Comparison of ENCODE assay signal across 8 cellular contexts in the genomic region with DNA sequence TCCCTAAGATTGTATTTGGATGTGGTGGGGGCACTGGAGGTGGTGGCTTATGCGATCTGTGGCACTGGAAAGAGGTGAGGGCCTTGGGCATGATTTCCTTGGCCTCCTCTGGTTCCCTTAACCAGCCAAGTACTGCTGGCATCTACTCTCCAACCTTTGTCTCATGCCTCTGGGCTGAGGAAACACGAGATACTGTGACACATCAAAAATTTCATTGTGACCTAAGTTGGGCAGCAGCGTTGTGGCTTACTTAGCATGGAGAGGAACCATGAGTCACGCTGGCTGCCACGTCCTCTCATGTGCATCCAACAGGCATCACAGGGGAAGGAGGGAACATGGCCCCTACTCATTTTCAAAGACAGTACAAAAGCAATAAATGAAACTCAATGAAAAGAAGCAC. TPM values are rescaled to one million over a fixed set of nuclear protein-coding genes. Genes with fewer than 3 reads are reported as not detected.
DNase-seq lines count a peak whose midpoint lies in the region; ATAC-seq, FAIRE-seq and TF ChIP-seq lines count a peak whose summit lies in the region.

No MANE protein-coding gene starts in this region.

- H3K4me2 ChIP-seq in astrocyte (ENCODE audit: low read length), result peak overlapping the region; percentile 52

- no peaks in the 10 kb centered on the region for H3K9me3 ChIP-seq in astrocyte (ENCODE audit: insufficient read depth, low read depth, low read length)

- H3K36me3 ChIP-seq in astrocyte (ENCODE audit: insufficient read depth, low read length), result no peaks in the 10 kb centered on the region

- peaks cover 12% of the 10 kb centered on the region for H3K4me1 Mint-ChIP-seq in astrocyte (ENCODE audit: low read depth, unreplicated experiment)

- no peaks in the 10 kb centered on the region for H3K27me3 ChIP-seq in astrocyte (ENCODE audit: insufficient read depth, low read length)

- DNase-seq in GM04504 (ENCODE audit: low read depth) (peak; percentile 94), Kasumi-1 (lab: John Stamatoyannopoulos, UW) (peak; percentile 91 to 93), astrocyte (ENCODE audit: low read depth) (peak; percentile 98), occipital lobe (lab: John Stamatoyannopoulos, UW) (peak; percentile 39), germinal center (ENCODE audit: low spot score) (no peak), NCI-H146 (lab: John Stamatoyannopoulos, UW) (no peak)
- no peak for DNase-seq in effector CD8-positive, alpha-beta T cell (lab: John Stamatoyannopoulos, UW)

- peak overlapping the region; percentile 57 for H3K9ac ChIP-seq in astrocyte (ENCODE audit: low read length)

- peak overlapping the region; percentile 54 for H3K4me3 Mint-ChIP-seq in astrocyte (ENCODE audit: unreplicated experiment)

- H3K4me1 ChIP-seq in astrocyte (ENCODE audit: insufficient read depth, low read length), result peaks cover 9% of the 10 kb centered on the region

- H3K27ac ChIP-seq in astrocyte (ENCODE audit: low read depth, low read length), result peak overlapping the region; percentile 90

- peaks cover 20% of the 10 kb centered on the region for H3K36me3 Mint-ChIP-seq in astrocyte (ENCODE audit: low read depth, unreplicated experiment)

- H3K27me3 Mint-ChIP-seq in astrocyte (ENCODE audit: low read depth, unreplicated experiment), result no peaks in the 10 kb centered on the region

- no peaks in the 10 kb centered on the region for H4K20me1 ChIP-seq in astrocyte (ENCODE audit: insufficient read depth, low read length)

- no peak for TF ChIP-seq CTCF in astrocyte (IDR thresholded peaks at IDR 0.05; ENCODE audit: insufficient read depth, low read depth, low read length)

- H3K79me2 ChIP-seq in astrocyte (ENCODE audit: insufficient read depth, low read length), result no peaks in the 10 kb centered on the region

- H3K27ac Mint-ChIP-seq in astrocyte (ENCODE audit: unreplicated experiment), result peak overlapping the region; percentile 94

- peak overlapping the region; percentile 69 for H2AFZ ChIP-seq in astrocyte (ENCODE audit: low read depth, low read length)

- H3K9me3 Mint-ChIP-seq in astrocyte (ENCODE audit: unreplicated experiment), result peaks cover 15% of the 10 kb centered on the region

- FAIRE-seq in astrocyte (lab: Jason Lieb, UNC), result peak; percentile 97

- ATAC-seq in HG03457 (IDR thresholded peaks at IDR 0.05; ENCODE audit: unreplicated experiment), result no peak

- no peak overlapping the region for H3K4me3 ChIP-seq in astrocyte (ENCODE audit: insufficient read depth, low read depth, low read length)

RNA-seq across cellular contexts. Expression of a gene that starts 29.7 kb away (rescaled TPM):
- total RNA-seq in astrocyte (25.0 and 27.7 TPM in 2 replicates), occipital lobe (38.2 TPM)

Comparison
In these comparisons a context has a peak if more than half of its experiments do, and no peak if none do; other contexts are left out.
1. DNase-seq: peak in GM04504 (single experiment), Kasumi-1 (2 of 2), astrocyte (single experiment) and occipital lobe (single experiment); none in germinal center (single experiment), effector CD8-positive, alpha-beta T cell (single experiment) and NCI-H146 (single experiment).